31 cellular contexts compared by ENCODE assay signal in genomic region chr4:184879251-184879650, GRCh38. TPM values are rescaled to one million over a fixed set of nuclear protein-coding genes. Genes with fewer than 3 reads are reported as not detected.
DNase-seq lines count a peak whose midpoint lies in the region; ATAC-seq and TF ChIP-seq lines count a peak whose summit lies in the region.
"Had no signal": no experiment of that assay in that cellular context is flagged by ENCODE, and none has a peak within 500 bp of the region (broad histone marks: within the 10 kb centered on the region; RNA-seq: fewer than 3 reads in every experiment).

No MANE protein-coding gene starts in this region.

- no peak for TF ChIP-seq EP300 in SK-N-SH (IDR thresholded peaks at IDR 0.05; ENCODE audit: borderline replicate concordance in 1 of 2, low read depth in 1 of 2, low read length in 1 of 2)

- H2AFZ ChIP-seq in SK-N-SH (ENCODE audit: low read depth), result no peak overlapping the region

- TF ChIP-seq CTCF in SK-N-SH (IDR thresholded peaks at IDR 0.05) (no peak), upper lobe of right lung (IDR thresholded peaks at IDR 0.05) (no peak)

- ATAC-seq in SK-N-SH treated with all-trans-retinoic acid at 6 μM for 48 hours (no peak), upper lobe of right lung (no peak)
- ATAC-seq: A549; CD8-positive, alpha-beta T cell had no signal

- no peak overlapping the region for H3K4me2 ChIP-seq in SK-N-SH
- H3K4me2 ChIP-seq: A549; BLaER1; BLaER1 treated with 17β-estradiol and CSF1 and Interleukin-3, amounts not matched to agents 10 nM and 100 nM had no signal

- no peaks in the 10 kb centered on the region for H3K79me2 ChIP-seq in SK-N-SH (ENCODE audit: insufficient read depth)

- H3K27me3 ChIP-seq in SK-N-SH (ENCODE audit: insufficient read depth), result no peaks in the 10 kb centered on the region
- no peaks in the 10 kb centered on the region for H3K27me3 ChIP-seq in adipocyte (replicated peaks; ENCODE audit: control insufficient read depth, insufficient read depth, low read length)
- no peaks in the 10 kb centered on the region for H3K27me3 ChIP-seq in subcutaneous abdominal adipose tissue (ENCODE audit: control insufficient read depth in 5 of 5, insufficient read depth in 4 of 5, low read length in 5 of 5)
- no peaks in the 10 kb centered on the region for H3K27me3 ChIP-seq in upper lobe of right lung
- H3K27me3 ChIP-seq: BE2C; BLaER1; BLaER1 treated with 17β-estradiol and CSF1 and Interleukin-3, amounts not matched to agents 10 nM and 100 nM had no signal

- H3K9ac ChIP-seq in SK-N-SH (no peak overlapping the region), adipocyte (ENCODE audit: low read length) (peak overlapping the region; percentile 10), subcutaneous abdominal adipose tissue (ENCODE audit: low read length in 5 of 5) (no peak overlapping the region)
- H3K9ac ChIP-seq: BLaER1; BLaER1 treated with 17β-estradiol and CSF1 and Interleukin-3, amounts not matched to agents 10 nM and 100 nM had no signal

- H4K20me1 ChIP-seq in SK-N-SH (ENCODE audit: insufficient read depth), result no peaks in the 10 kb centered on the region
- H4K20me1 ChIP-seq: BLaER1; BLaER1 treated with 17β-estradiol and CSF1 and Interleukin-3, amounts not matched to agents 10 nM and 100 nM had no signal

- 18% methylated on average over 2 of the region's 2 CpGs for WGBS in SK-N-SH (ENCODE audit: low lambda C conversion rate)

- H3K9me3 ChIP-seq in SK-N-SH (no peaks in the 10 kb centered on the region), adipocyte (ENCODE audit: control insufficient read depth, low read length) (no peaks in the 10 kb centered on the region), subcutaneous abdominal adipose tissue (ENCODE audit: control insufficient read depth in 5 of 5, low read length in 5 of 5) (no peaks in the 10 kb centered on the region), upper lobe of right lung (no peaks in the 10 kb centered on the region)
- H3K9me3 ChIP-seq: A549; BE2C; BLaER1 treated with 17β-estradiol and CSF1 and Interleukin-3, amounts not matched to agents 10 nM and 100 nM; Caco-2 had no signal

- H3K27ac ChIP-seq in SK-N-SH (ENCODE audit: low read depth in 2 of 2, low read length in 1 of 2) (peak overlapping the region in 1 of 2 experiments; percentile 45; a peak in 1 of 4 replicates), subcutaneous abdominal adipose tissue (ENCODE audit: low read depth, low read length) (peak overlapping the region; percentile 5), upper lobe of right lung (no peak overlapping the region)
- H3K27ac ChIP-seq: 22Rv1; A549; BLaER1; BLaER1 treated with 17β-estradiol and CSF1 and Interleukin-3, amounts not matched to agents 10 nM and 100 nM; C4-2B had no signal

- H3K4me1 ChIP-seq in SK-N-SH (ENCODE audit: control insufficient read depth in 1 of 2, insufficient read depth in 2 of 2, low read depth in 1 of 2, low read length in 1 of 2) (peaks cover 0 to 2% of the 10 kb centered on the region in 2 experiments; a peak in 1 of 4 replicates), adipocyte (ENCODE audit: control insufficient read depth, insufficient read depth, low read length) (peaks cover 39% of the 10 kb centered on the region), subcutaneous abdominal adipose tissue (ENCODE audit: control insufficient read depth in 5 of 5, insufficient read depth in 5 of 5, low read length in 5 of 5) (peaks cover 2 to 52% (median 39%) of the 10 kb centered on the region in 5 donors), upper lobe of right lung (no peaks in the 10 kb centered on the region)
- H3K4me1 ChIP-seq: A549, BE2C, BLaER1, Caco-2 had no signal

- POLR2A ChIA-PET in SK-N-SH (lab: Yijun Ruan, JAX), result no interaction called here

- intact Hi-C loops in upper lobe of right lung (cut with DNase I), result no loop called here

- TF ChIP-seq RAD21 in SK-N-SH (IDR thresholded peaks at IDR 0.05; ENCODE audit: low read length), result no peak

- no peaks in the 10 kb centered on the region for H3F3A ChIP-seq in SK-N-SH (replicated peaks; ENCODE audit: insufficient read depth)

- no peaks in the 10 kb centered on the region for H3K9me2 ChIP-seq in SK-N-SH

- CTCF ChIA-PET in SK-N-SH (lab: Yijun Ruan, JAX), result interaction anchor here (0.9 to 1.5 kb wide), 3 partner anchors 19 to 132 kb away, joined by 3 to 5 read pairs (median 4); no protein-coding TSS in a partner anchor

- DNase-seq in SK-N-SH, result peak; percentile 54
- DNase-seq in adipocyte (ENCODE audit: low read depth), result no peak
- DNase-seq in upper lobe of right lung, result no peak
- DNase-seq in activated CD4-positive, CD25-positive, alpha-beta regulatory T cell (lab: John Stamatoyannopoulos, UW), result no peak
- DNase-seq: 8988T; ACHN; AML-193; BE2C; C1 segment of cervical spinal cord; Caco-2; Calu3; CD4-positive, alpha-beta memory T cell; CD4-positive, alpha-beta T cell; CD4-positive, CD25-positive, alpha-beta regulatory T cell; CD8-positive, alpha-beta memory T cell; CD8-positive, alpha-beta T cell; COR-L47; DMS 273 treated with DMSO at 0.1 percent for 48 hours; DMS153; DMS53; DMS79; DMS79 treated with DMSO at 0.1 percent for 48 hours; DND-41; EL had no signal

- H3K36me3 ChIP-seq in SK-N-SH (replicated peaks in 1 of 2; ENCODE audit: control insufficient read depth in 1 of 2, insufficient read depth in 2 of 2, low read length in 1 of 2) (no peaks in the 10 kb centered on the region), adipocyte (ENCODE audit: control insufficient read depth, insufficient read depth, low read length, severe bottlenecking) (no peaks in the 10 kb centered on the region), subcutaneous abdominal adipose tissue (ENCODE audit: control insufficient read depth in 5 of 5, insufficient read depth in 5 of 5, low read length in 5 of 5) (no peaks in the 10 kb centered on the region), upper lobe of right lung (no peaks in the 10 kb centered on the region)
- H3K36me3 ChIP-seq: BE2C; BLaER1; BLaER1 treated with 17β-estradiol and CSF1 and Interleukin-3, amounts not matched to agents 10 nM and 100 nM had no signal

- H3K4me3 ChIP-seq in SK-N-SH (ENCODE audit: low read depth in 2 of 2, low read length in 1 of 2) (no peak overlapping the region), adipocyte (ENCODE audit: low read length) (no peak overlapping the region), subcutaneous abdominal adipose tissue (ENCODE audit: low read depth in 1 of 5, low read length in 5 of 5) (no peak overlapping the region), upper lobe of right lung (no peak overlapping the region)
- H3K4me3 ChIP-seq: A549; BLaER1; BLaER1 treated with 17β-estradiol and CSF1 and Interleukin-3, amounts not matched to agents 10 nM and 100 nM had no signal

TF ChIP-seq in SK-N-SH, 30 proteins besides CTCF, POLR2A, EP300 and RAD21:
- 0 out of 2 replicates have a peak, but pooled peaks have one; percentile 16 for TF ChIP-seq RCOR1 (IDR thresholded peaks at IDR 0.05; ENCODE audit: low read length)
- no peak for TF ChIP-seq FOXM1 (IDR thresholded peaks at IDR 0.05; ENCODE audit: low read depth)
- no peak for TF ChIP-seq TAF1 (IDR thresholded peaks at IDR 0.05; ENCODE audit: borderline replicate concordance, low read depth, low read length)
- TF ChIP-seq GATA2 (CRISPR knock-in tag; IDR thresholded peaks at IDR 0.05), result peak; percentile 80
- TF ChIP-seq, protein P1, sequence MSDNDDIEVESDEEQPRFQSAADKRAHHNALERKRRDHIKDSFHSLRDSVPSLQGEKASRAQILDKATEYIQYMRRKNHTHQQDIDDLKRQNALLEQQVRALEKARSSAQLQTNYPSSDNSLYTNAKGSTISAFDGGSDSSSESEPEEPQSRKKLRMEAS (IDR thresholded peaks at IDR 0.05; ENCODE audit: low read depth), result no peak
- TF ChIP-seq CHD2 (IDR thresholded peaks at IDR 0.05; ENCODE audit: low read length, partially characterized antibody), result peak; percentile 14
- TF ChIP-seq, protein P2, sequence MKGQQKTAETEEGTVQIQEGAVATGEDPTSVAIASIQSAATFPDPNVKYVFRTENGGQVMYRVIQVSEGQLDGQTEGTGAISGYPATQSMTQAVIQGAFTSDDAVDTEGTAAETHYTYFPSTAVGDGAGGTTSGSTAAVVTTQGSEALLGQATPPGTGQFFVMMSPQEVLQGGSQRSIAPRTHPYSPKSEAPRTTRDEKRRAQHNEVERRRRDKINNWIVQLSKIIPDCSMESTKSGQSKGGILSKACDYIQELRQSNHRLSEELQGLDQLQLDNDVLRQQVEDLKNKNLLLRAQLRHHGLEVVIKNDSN (IDR thresholded peaks at IDR 0.05; ENCODE audit: borderline replicate concordance, low read depth), result no peak
- no peak for TF ChIP-seq TEAD4 (IDR thresholded peaks at IDR 0.05; ENCODE audit: borderline replicate concordance, insufficient read depth)

TF ChIP-seq in SK-N-SH treated with all-trans-retinoic acid at 6 μM for 48 hours, 23 proteins besides CTCF, POLR2A, EP300 and RAD21:
- no peak for TF ChIP-seq PPARA (CRISPR knock-in tag; IDR thresholded peaks at IDR 0.05; ENCODE audit: borderline replicate concordance)
- TF ChIP-seq PATZ1 (CRISPR knock-in tag; IDR thresholded peaks at IDR 0.05; ENCODE audit: borderline replicate concordance), result no peak
- TF ChIP-seq GLIS3 (CRISPR knock-in tag; IDR thresholded peaks at IDR 0.05), result no peak

RNA-seq across cellular contexts. Expression of gene ACSL1, which starts 53.5 kb away (rescaled TPM):
- 7.9 and 9.0 TPM in 2 replicates for polyA plus RNA-seq in SK-N-SH (2012; rRNA removed)
- 8.7 and 10.3 TPM in 2 replicates for polyA plus RNA-seq in SK-N-SH (2012; cell fraction: cytosol; rRNA removed)
- polyA plus RNA-seq in SK-N-SH (2012; cell fraction: nucleus; rRNA removed), result 6.5 and 10.6 TPM in 2 replicates
- 287 TPM for total RNA-seq in upper lobe of right lung
